In genomic region chr5:139600336-139600949, GRCh38 we compare ENCODE assay signal across 15 cellular contexts. TPM values are rescaled to one million over a fixed set of nuclear protein-coding genes. Genes with fewer than 3 reads are reported as not detected.
A peak's percentile ranks its signal among the peaks of the same experiment; 100 is the strongest.
DNase-seq lines count a peak whose midpoint lies in the region; ATAC-seq, FAIRE-seq and TF ChIP-seq lines count a peak whose summit lies in the region.
"Had no signal": no experiment of that assay in that cellular context is flagged by ENCODE, and none has a peak within 500 bp of the region (broad histone marks: within the 10 kb centered on the region; RNA-seq: fewer than 3 reads in every experiment).

No MANE protein-coding gene starts in this region.

- H3K4me3 ChIP-seq in astrocyte (ENCODE audit: insufficient read depth, low read depth, low read length) (no peak overlapping the region), right atrium auricular region (no peak overlapping the region)

- no peaks in the 10 kb centered on the region for H3K9me3 Mint-ChIP-seq in astrocyte (ENCODE audit: unreplicated experiment)
- H3K9me3 Mint-ChIP-seq: stimulated activated naive B cell treated with anti-CD40 and anti-IgM and Interleukin-4, amounts not matched to agents 10 μg/mL and 1 μg/mL and 100 μg/mL, for 72 hours had no signal

- H3K27ac ChIP-seq in astrocyte (ENCODE audit: low read depth, low read length) (peak overlapping the region; percentile 15), right atrium auricular region (no peak overlapping the region)
- H3K27ac ChIP-seq: WERI-Rb-1 had no signal

- H3K9me3 ChIP-seq in astrocyte (ENCODE audit: insufficient read depth, low read depth, low read length) (no peaks in the 10 kb centered on the region), right atrium auricular region (no peaks in the 10 kb centered on the region)

- H3K36me3 Mint-ChIP-seq in astrocyte (ENCODE audit: low read depth, unreplicated experiment) = peaks cover 10% of the 10 kb centered on the region

- H3K9ac ChIP-seq in astrocyte (ENCODE audit: low read length) = no peak overlapping the region

- peaks cover 55% of the 10 kb centered on the region for H4K20me1 ChIP-seq in astrocyte (ENCODE audit: insufficient read depth, low read length)

- DNase-seq in AG08396 (ENCODE audit: low spot score) = peak; percentile 40
- peak; percentile 54 for DNase-seq in HPDE6-E6E7 (ENCODE audit: extremely low spot score)
- DNase-seq in astrocyte (ENCODE audit: low read depth) = peak; percentile 66
- DNase-seq in iris pigment epithelial cell (ENCODE audit: low read depth) = peak; percentile 86
- DNase-seq in SKM-1 (lab: John Stamatoyannopoulos, UW; ENCODE audit: unreplicated experiment) = no peak
- no peak for DNase-seq in CD1c-positive myeloid dendritic cell (ENCODE audit: extremely low spot score)
- DNase-seq in right atrium auricular region (ENCODE audit: low spot score) = no peak
- DNase-seq: CD4-positive, CD25-positive, alpha-beta regulatory T cell; effector CD4-positive, alpha-beta T cell; MM.1S; occipital lobe; SHP77; stimulated activated naive B cell treated with anti-CD40 and anti-IgM and Interleukin-4, amounts not matched to agents 10 μg/mL and 1 μg/mL and 100 μg/mL, for 72 hours; WERI-Rb-1 had no signal

- peaks cover 69% of the 10 kb centered on the region for H3K79me2 ChIP-seq in astrocyte (ENCODE audit: insufficient read depth, low read length)

- H3K27ac Mint-ChIP-seq in astrocyte (ENCODE audit: unreplicated experiment) = no peak overlapping the region

- H3K4me1 ChIP-seq in astrocyte (ENCODE audit: insufficient read depth, low read length) (peaks cover 7% of the 10 kb centered on the region), right atrium auricular region (no peaks in the 10 kb centered on the region)

- H3K27me3 ChIP-seq in astrocyte (ENCODE audit: insufficient read depth, low read length) (no peaks in the 10 kb centered on the region), right atrium auricular region (no peaks in the 10 kb centered on the region)

- H3K36me3 ChIP-seq in astrocyte (ENCODE audit: insufficient read depth, low read length) = peaks cover 13% of the 10 kb centered on the region
- peaks cover 26% of the 10 kb centered on the region for H3K36me3 ChIP-seq in right atrium auricular region

- TF ChIP-seq CTCF in astrocyte (IDR thresholded peaks at IDR 0.05; ENCODE audit: insufficient read depth, low read depth, low read length) (no peak), right atrium auricular region (IDR thresholded peaks at IDR 0.05) (no peak)

- H3K27me3 Mint-ChIP-seq in astrocyte (ENCODE audit: low read depth, unreplicated experiment) = no peaks in the 10 kb centered on the region
- H3K27me3 Mint-ChIP-seq: CD4-positive, CD25-positive, alpha-beta regulatory T cell; stimulated activated naive B cell treated with anti-CD40 and anti-IgM and Interleukin-4, amounts not matched to agents 10 μg/mL and 1 μg/mL and 100 μg/mL, for 72 hours had no signal

- no peak for ATAC-seq in HG02623 (IDR thresholded peaks at IDR 0.05; ENCODE audit: unreplicated experiment)
- ATAC-seq: stimulated activated naive B cell treated with anti-CD40 and anti-IgM and Interleukin-4, amounts not matched to agents 10 μg/mL and 1 μg/mL and 100 μg/mL, for 72 hours had no signal

- peak overlapping the region; percentile 26 for H3K4me2 ChIP-seq in astrocyte (ENCODE audit: low read length)

- peak; percentile 39 for FAIRE-seq in astrocyte (lab: Jason Lieb, UNC)

- H3K4me1 Mint-ChIP-seq in astrocyte (ENCODE audit: low read depth, unreplicated experiment) = peaks cover 14% of the 10 kb centered on the region

- no peak overlapping the region for H3K4me3 Mint-ChIP-seq in astrocyte (ENCODE audit: unreplicated experiment)
- H3K4me3 Mint-ChIP-seq: stimulated activated naive B cell treated with anti-CD40 and anti-IgM and Interleukin-4, amounts not matched to agents 10 μg/mL and 1 μg/mL and 100 μg/mL, for 72 hours had no signal

- H2AFZ ChIP-seq in astrocyte (ENCODE audit: low read depth, low read length) = no peak overlapping the region

RNA-seq across cellular contexts. Expression of gene UBE2D2, which starts 39.3 kb away (rescaled TPM):
- total RNA-seq in astrocyte (161 and 169 TPM in 2 replicates), right atrium auricular region (10 to 100 TPM; 54.3 to 73.6 TPM)

RNA-seq across cellular contexts. Expression of gene CXXC5, which starts 47.7 kb away (rescaled TPM):
- total RNA-seq in astrocyte (151 and 185 TPM in 2 replicates), right atrium auricular region (10 to 100 TPM; 57.9 to 59.5 TPM)

Comparison
In these comparisons a context has a peak if more than half of its experiments do, and no peak if none do; other contexts are left out.
1. DNase-seq: peak in AG08396 (single experiment), HPDE6-E6E7 (single experiment), astrocyte (single experiment) and iris pigment epithelial cell (single experiment); none in SKM-1 (single experiment), CD1c-positive myeloid dendritic cell (single experiment) and right atrium auricular region (single experiment).